In the genomic region with DNA sequence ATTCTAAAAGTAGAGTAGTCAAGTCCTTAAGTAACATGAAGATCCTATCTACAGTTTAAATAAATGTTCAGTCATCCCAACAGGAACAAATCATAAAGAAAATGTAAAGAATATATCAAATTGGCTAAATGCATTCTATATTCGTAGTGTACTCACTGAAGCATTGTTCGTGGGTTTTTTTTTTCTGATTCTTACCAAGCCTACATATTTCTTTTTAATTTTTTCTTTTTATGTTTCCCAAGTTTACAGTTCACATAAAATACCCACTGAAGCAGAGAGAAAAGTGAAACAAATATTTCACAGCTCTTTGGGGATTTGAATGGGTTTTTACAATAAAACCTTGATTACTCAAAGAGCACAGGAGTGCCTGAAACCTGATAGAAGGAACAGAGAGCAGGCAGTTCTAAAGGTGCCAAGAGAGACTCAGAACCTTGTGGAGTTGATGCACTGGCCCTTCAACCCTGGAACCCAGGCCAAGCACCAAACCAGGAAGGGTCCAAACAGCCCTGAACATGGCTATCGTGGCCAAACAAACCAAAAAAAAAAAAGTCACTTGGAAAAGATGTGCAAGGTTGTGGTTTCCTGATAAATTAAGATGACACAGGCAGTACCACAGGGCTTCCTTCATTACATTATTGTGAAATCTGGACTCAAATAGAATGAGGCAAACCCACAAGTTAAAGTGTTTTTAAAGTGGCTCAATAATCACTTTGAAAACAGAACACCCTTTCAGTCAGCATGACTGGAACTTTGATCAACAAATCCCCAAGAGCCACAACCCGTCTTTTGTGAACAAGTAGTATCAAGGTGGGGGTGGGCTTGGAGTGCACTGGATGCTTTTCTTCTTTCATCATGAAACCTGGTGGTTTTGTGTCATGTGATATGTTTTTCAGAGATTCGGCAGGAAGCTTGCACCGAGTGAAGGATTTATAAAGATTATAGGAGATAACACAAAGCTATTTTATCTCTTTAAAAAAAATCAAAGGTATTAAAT, we compare ENCODE assay signal across 8 cellular contexts.
DNase-seq lines count a peak whose midpoint lies in the region; ATAC-seq and TF ChIP-seq lines count a peak whose summit lies in the region.

No MANE protein-coding gene starts in this region.

- intact Hi-C loops in Right ventricle myocardium inferior (cut with DNase I), result no loop called here
- intact Hi-C loops in ovary (cut with DNase I), result no loop called here

- peaks cover 0 to 7% of the 10 kb centered on the region in 2 donors for H3K36me3 Mint-ChIP-seq in activated T-cell treated with anti-CD3 and anti-CD28 coated beads, Interleukin-2, amount 50 U/mL, for 72 hours (ENCODE audit: insufficient read depth in 2 of 2)

- H3K4me3 ChIP-seq in right atrium auricular region (no peak overlapping the region), ovary (no peak overlapping the region)

- TF ChIP-seq CTCF in right atrium auricular region (IDR thresholded peaks at IDR 0.05) (no peak), ovary (IDR thresholded peaks at IDR 0.05) (no peak)

- peak overlapping the region; percentile 73 to 81 for H3K4me3 Mint-ChIP-seq in activated T-cell treated with anti-CD3 and anti-CD28 coated beads, Interleukin-2, amount 50 U/mL, for 72 hours

- H3K27me3 ChIP-seq in right atrium auricular region, result no peaks in the 10 kb centered on the region
- H3K27me3 ChIP-seq in ovary, result no peaks in the 10 kb centered on the region

- ATAC-seq in Right ventricle myocardium inferior, result peak; percentile 42
- peak; percentile 88 to 89 for ATAC-seq in activated T-cell treated with anti-CD3 and anti-CD28 coated beads, Interleukin-2, amount 50 U/mL, for 72 hours (replicated peaks in 1 of 2)

- TF ChIP-seq POLR2A in ovary (IDR thresholded peaks at IDR 0.05), result no peak

- H3K9me3 Mint-ChIP-seq in activated T-cell treated with anti-CD3 and anti-CD28 coated beads, Interleukin-2, amount 50 U/mL, for 72 hours, result peaks cover 3 to 5% of the 10 kb centered on the region in 2 donors

- peak overlapping the region; percentile 89 for H3K27ac Mint-ChIP-seq in activated T-cell treated with anti-CD3 and anti-CD28 coated beads, Interleukin-2, amount 50 U/mL, for 72 hours

- DNase-seq in Right ventricle myocardium inferior (ENCODE audit: missing footprints), result no peak
- DNase-seq in right atrium auricular region (ENCODE audit: low spot score), result no peak
- peak; percentile 37 for DNase-seq in NCI-H128 (lab: John Stamatoyannopoulos, UW; ENCODE audit: unreplicated experiment)
- DNase-seq in activated T-cell treated with anti-CD3 and anti-CD28 coated beads, Interleukin-2, amount 50 U/mL, for 72 hours, result peak; percentile 34 to 38
- peak; percentile 31 for DNase-seq in medulla oblongata (ENCODE audit: extremely low spot score)
- no peak for DNase-seq in ovary
- no peak for DNase-seq in effector CD4-positive, alpha-beta T cell
- no peak for DNase-seq in NAMALWA (ENCODE audit: low spot score)

- TF ChIP-seq EP300 in ovary (IDR thresholded peaks at IDR 0.05), result no peak

- H3K27ac ChIP-seq in right atrium auricular region (no peak overlapping the region), ovary (no peak overlapping the region)

- H3K4me1 ChIP-seq in right atrium auricular region (no peaks in the 10 kb centered on the region), ovary (ENCODE audit: insufficient read depth) (peaks cover 3% of the 10 kb centered on the region)

- H3K4me1 Mint-ChIP-seq in activated T-cell treated with anti-CD3 and anti-CD28 coated beads, Interleukin-2, amount 50 U/mL, for 72 hours (ENCODE audit: low read depth), result peaks cover 42% of the 10 kb centered on the region

- H3K36me3 ChIP-seq in right atrium auricular region (no peaks in the 10 kb centered on the region), ovary (no peaks in the 10 kb centered on the region)

- H3K9me3 ChIP-seq in right atrium auricular region (no peaks in the 10 kb centered on the region), ovary (no peaks in the 10 kb centered on the region)

- H3K27me3 Mint-ChIP-seq in activated T-cell treated with anti-CD3 and anti-CD28 coated beads, Interleukin-2, amount 50 U/mL, for 72 hours (ENCODE audit: low read depth), result no peaks in the 10 kb centered on the region

- 61 to 79% (median 76%) methylated on average over 6 of the region's 6 CpGs for WGBS in ovary, 3 donors

Comparison
In these comparisons a context has a peak if more than half of its experiments do, and no peak if none do; other contexts are left out.
1. DNase-seq: peak in NCI-H128 (single experiment), activated T-cell treated with anti-CD3 and anti-CD28 coated beads, Interleukin-2, amount 50 U/mL, for 72 hours (2 of 2) and medulla oblongata (single experiment); none in Right ventricle myocardium inferior (single experiment), right atrium auricular region (single experiment), ovary (0 of 5), effector CD4-positive, alpha-beta T cell (single experiment) and NAMALWA (single experiment).